Comparison of ENCODE assay signal across 8 cellular contexts in the genomic region with DNA sequence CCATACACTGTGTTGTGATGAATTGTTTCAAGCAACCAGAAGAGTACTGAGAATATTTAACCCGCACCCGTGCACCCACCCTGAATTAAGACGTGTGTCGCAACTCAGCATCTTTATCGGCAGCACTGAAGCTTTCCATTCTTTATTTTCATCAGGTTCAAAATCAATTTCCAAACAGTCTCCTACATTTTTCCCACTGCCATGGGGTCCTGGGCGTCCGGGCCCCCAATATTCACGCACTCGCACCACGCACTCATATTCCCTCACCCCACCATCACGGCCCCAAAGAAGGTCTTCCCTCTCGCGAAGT. TPM values are rescaled to one million over a fixed set of nuclear protein-coding genes. Genes with fewer than 3 reads are reported as not detected.
DNase-seq lines count a peak whose midpoint lies in the region; ATAC-seq and TF ChIP-seq lines count a peak whose summit lies in the region.

No MANE protein-coding gene starts in this region.

- H3K4me1 Mint-ChIP-seq in HFFc6 (ENCODE audit: low read depth): peaks cover 22% of the 10 kb centered on the region
- H3K4me1 Mint-ChIP-seq in activated CD4-positive, alpha-beta memory T cell treated with anti-CD3 and anti-CD28 coated beads, Interleukin-2, amount 10 ng/mL, durations not matched to agents 7 days and 5 days: peaks cover 55% of the 10 kb centered on the region
- peaks cover 64% of the 10 kb centered on the region for H3K4me1 Mint-ChIP-seq in stimulated activated memory B cell treated with anti-CD40 and anti-IgM and Interleukin-4, amounts not matched to agents 10 μg/mL and 1 μg/mL and 100 μg/mL, for 72 hours

- DNase-seq in HFFc6 (no peak), GM03348 (ENCODE audit: low spot score) (no peak)
- no peak for DNase-seq in activated CD4-positive, alpha-beta memory T cell treated with anti-CD3 and anti-CD28 coated beads, Interleukin-2, amount 10 ng/mL, durations not matched to agents 7 days and 5 days
- no peak for DNase-seq in effector CD8-positive, alpha-beta T cell (lab: John Stamatoyannopoulos, UW)

- CTCF ChIA-PET in activated CD4-positive, alpha-beta memory T cell treated with anti-CD3 and anti-CD28 coated beads, Interleukin-2, amount 10 ng/mL, durations not matched to agents 7 days and 5 days (lab: Charles Lee): interaction anchor here (1.0 to 18.7 kb wide), 9 partner anchors 11 to 250 kb away, joined by 4 to 640 read pairs (median 8); partner anchors contain the start of genes ATP6V1G2, BAG6, C6orf47 and DDX39B

- H3K4me3 Mint-ChIP-seq in HFFc6: peak overlapping the region; percentile 98
- H3K4me3 Mint-ChIP-seq in activated CD4-positive, alpha-beta memory T cell treated with anti-CD3 and anti-CD28 coated beads, Interleukin-2, amount 10 ng/mL, durations not matched to agents 7 days and 5 days: peak overlapping the region; percentile 91
- peak overlapping the region; percentile 92 for H3K4me3 Mint-ChIP-seq in stimulated activated memory B cell treated with anti-CD40 and anti-IgM and Interleukin-4, amounts not matched to agents 10 μg/mL and 1 μg/mL and 100 μg/mL, for 72 hours

- H3K36me3 Mint-ChIP-seq in HFFc6 (ENCODE audit: low read depth): no peaks in the 10 kb centered on the region
- peaks cover 78% of the 10 kb centered on the region for H3K36me3 Mint-ChIP-seq in activated CD4-positive, alpha-beta memory T cell treated with anti-CD3 and anti-CD28 coated beads, Interleukin-2, amount 10 ng/mL, durations not matched to agents 7 days and 5 days (ENCODE audit: low read depth)
- peaks cover 41% of the 10 kb centered on the region for H3K36me3 Mint-ChIP-seq in stimulated activated memory B cell treated with anti-CD40 and anti-IgM and Interleukin-4, amounts not matched to agents 10 μg/mL and 1 μg/mL and 100 μg/mL, for 72 hours

- H3K36me3 ChIP-seq in iPS-18a (ENCODE audit: control insufficient read depth, low read depth, low read length): no peaks in the 10 kb centered on the region

- H3K9ac ChIP-seq in iPS-18a (ENCODE audit: low read length): no peak overlapping the region

- peaks cover 28% of the 10 kb centered on the region for H3K27me3 ChIP-seq in iPS-18a (ENCODE audit: control insufficient read depth, insufficient read depth, low read length)

- no peaks in the 10 kb centered on the region for H3K9me3 ChIP-seq in iPS-18a (ENCODE audit: control insufficient read depth, low read depth, low read length)

- peak overlapping the region; percentile 91 for H3K4me3 ChIP-seq in iPS-18a (ENCODE audit: low read length)

- H3K27ac ChIP-seq in iPS-18a (ENCODE audit: low read length): no peak overlapping the region

- peaks cover 14% of the 10 kb centered on the region for H3K4me1 ChIP-seq in iPS-18a (ENCODE audit: control insufficient read depth, low read depth, low read length)

- H3K9me3 Mint-ChIP-seq in HFFc6: no peaks in the 10 kb centered on the region
- no peaks in the 10 kb centered on the region for H3K9me3 Mint-ChIP-seq in activated CD4-positive, alpha-beta memory T cell treated with anti-CD3 and anti-CD28 coated beads, Interleukin-2, amount 10 ng/mL, durations not matched to agents 7 days and 5 days
- no peaks in the 10 kb centered on the region for H3K9me3 Mint-ChIP-seq in stimulated activated memory B cell treated with anti-CD40 and anti-IgM and Interleukin-4, amounts not matched to agents 10 μg/mL and 1 μg/mL and 100 μg/mL, for 72 hours

- H3K27ac Mint-ChIP-seq in HFFc6: peak overlapping the region; percentile 19; the same call in 1 of the 2 replicates
- H3K27ac Mint-ChIP-seq in activated CD4-positive, alpha-beta memory T cell treated with anti-CD3 and anti-CD28 coated beads, Interleukin-2, amount 10 ng/mL, durations not matched to agents 7 days and 5 days: peak overlapping the region; percentile 94
- H3K27ac Mint-ChIP-seq in stimulated activated memory B cell treated with anti-CD40 and anti-IgM and Interleukin-4, amounts not matched to agents 10 μg/mL and 1 μg/mL and 100 μg/mL, for 72 hours: peak overlapping the region; percentile 96

- H3K27me3 Mint-ChIP-seq in HFFc6 (ENCODE audit: insufficient read depth): peaks cover 3% of the 10 kb centered on the region; the same call in 1 of the 2 replicates
- no peaks in the 10 kb centered on the region for H3K27me3 Mint-ChIP-seq in activated CD4-positive, alpha-beta memory T cell treated with anti-CD3 and anti-CD28 coated beads, Interleukin-2, amount 10 ng/mL, durations not matched to agents 7 days and 5 days
- H3K27me3 Mint-ChIP-seq in stimulated activated memory B cell treated with anti-CD40 and anti-IgM and Interleukin-4, amounts not matched to agents 10 μg/mL and 1 μg/mL and 100 μg/mL, for 72 hours: no peaks in the 10 kb centered on the region

- POLR2A ChIA-PET in activated CD4-positive, alpha-beta memory T cell treated with anti-CD3 and anti-CD28 coated beads, Interleukin-2, amount 10 ng/mL, durations not matched to agents 7 days and 5 days (lab: Charles Lee): interaction anchor here (0.9 to 36.9 kb wide), 9 partner anchors 5 to 158 kb away, joined by 6 to 1578 read pairs (median 32); partner anchors contain the start of genes ATP6V1G2, CLIC1, DDX39B and GPANK1

- no peak for ATAC-seq in stimulated activated memory B cell treated with anti-CD40 and anti-IgM and Interleukin-4, amounts not matched to agents 10 μg/mL and 1 μg/mL and 100 μg/mL, for 72 hours
- no peak for ATAC-seq in HG03469 (IDR thresholded peaks at IDR 0.05; ENCODE audit: unreplicated experiment)
- ATAC-seq in GM19351 (IDR thresholded peaks at IDR 0.05; ENCODE audit: unreplicated experiment): no peak

- no peak for TF ChIP-seq CTCF in HFFc6 (IDR thresholded peaks at IDR 0.05)

RNA-seq across cellular contexts. Expression of gene LTB, which starts 1.8 kb away (rescaled TPM):
- total RNA-seq in HFFc6 (2021; fragmentation: NEBNext Ultra II Directional; extraction: Animal tissue kit (Norgen Biotek cat#: 25700)): under 1 TPM in 1 of 6 experiments, not detected in 5; 0.38 TPM
- 1,000 to 10,000 TPM; 1,185 to 1,194 TPM for total RNA-seq in activated CD4-positive, alpha-beta memory T cell treated with anti-CD3 and anti-CD28 coated beads, Interleukin-2, amount 10 ng/mL, durations not matched to agents 7 days and 5 days

RNA-seq across cellular contexts. Expression of gene TNF, which starts 5.0 kb away (rescaled TPM):
- total RNA-seq in HFFc6 (2021; fragmentation: NEBNext Ultra II Directional; extraction: Animal tissue kit (Norgen Biotek cat#: 25700)): under 1 TPM; 0.12 to 0.41 (median 0.23) TPM
- total RNA-seq in activated CD4-positive, alpha-beta memory T cell treated with anti-CD3 and anti-CD28 coated beads, Interleukin-2, amount 10 ng/mL, durations not matched to agents 7 days and 5 days: 100 to 1,000 TPM; 124 to 130 TPM

RNA-seq across cellular contexts. Expression of gene LST1, which starts 5.7 kb away (rescaled TPM):
- total RNA-seq in HFFc6 (2021; fragmentation: NEBNext Ultra II Directional; extraction: Animal tissue kit (Norgen Biotek cat#: 25700)): not detected
- 10 to 100 TPM; 69.8 to 74.5 TPM for total RNA-seq in activated CD4-positive, alpha-beta memory T cell treated with anti-CD3 and anti-CD28 coated beads, Interleukin-2, amount 10 ng/mL, durations not matched to agents 7 days and 5 days

RNA-seq across cellular contexts. Expression of gene LTA, which starts 8.3 kb away (rescaled TPM):
- total RNA-seq in HFFc6 (2021; fragmentation: NEBNext Ultra II Directional; extraction: Animal tissue kit (Norgen Biotek cat#: 25700)): not detected
- 10 to 100 TPM; 37.2 to 38.4 TPM for total RNA-seq in activated CD4-positive, alpha-beta memory T cell treated with anti-CD3 and anti-CD28 coated beads, Interleukin-2, amount 10 ng/mL, durations not matched to agents 7 days and 5 days

RNA-seq across cellular contexts. Expression of gene NCR3, which starts 12.4 kb away (rescaled TPM):
- total RNA-seq in HFFc6 (2021; fragmentation: NEBNext Ultra II Directional; extraction: Animal tissue kit (Norgen Biotek cat#: 25700)): not detected
- 10 to 100 TPM; 76.4 to 78.3 TPM for total RNA-seq in activated CD4-positive, alpha-beta memory T cell treated with anti-CD3 and anti-CD28 coated beads, Interleukin-2, amount 10 ng/mL, durations not matched to agents 7 days and 5 days

Comparison
In these comparisons a context has a peak if more than half of its experiments do, and no peak if none do; other contexts are left out.
1. H3K27ac Mint-ChIP-seq: peak in every context shown above with its lines; median percentile 96 in stimulated activated memory B cell treated with anti-CD40 and anti-IgM and Interleukin-4, amounts not matched to agents 10 μg/mL and 1 μg/mL and 100 μg/mL, for 72 hours; 94 in activated CD4-positive, alpha-beta memory T cell treated with anti-CD3 and anti-CD28 coated beads, Interleukin-2, amount 10 ng/mL, durations not matched to agents 7 days and 5 days; 19 in HFFc6.
2. RNA of gene LTB, which starts 1.8 kb away (total RNA-seq): 1,185 to 1,194 TPM in activated CD4-positive, alpha-beta memory T cell treated with anti-CD3 and anti-CD28 coated beads, Interleukin-2, amount 10 ng/mL, durations not matched to agents 7 days and 5 days; 0.38 TPM in HFFc6; every median in the first group is over 100 times any median in the second.
3. RNA of gene TNF, which starts 5.0 kb away (total RNA-seq): 124 to 130 TPM in activated CD4-positive, alpha-beta memory T cell treated with anti-CD3 and anti-CD28 coated beads, Interleukin-2, amount 10 ng/mL, durations not matched to agents 7 days and 5 days; 0.12 to 0.41 TPM in HFFc6; every median in the first group is over 10 times any median in the second.
4. RNA of gene LST1, which starts 5.7 kb away (total RNA-seq): 69.8 to 74.5 TPM in activated CD4-positive, alpha-beta memory T cell treated with anti-CD3 and anti-CD28 coated beads, Interleukin-2, amount 10 ng/mL, durations not matched to agents 7 days and 5 days; not detected in HFFc6; every median in the first group is over 10 times any median in the second.
5. Peak in every context shown above with its lines, with median percentiles within 50 percentile points of each other: H3K4me3 Mint-ChIP-seq.